1 cellular context compared by ENCODE assay signal in genomic region chr17:7579001-7579838, GRCh38.
A peak's percentile ranks its signal among the peaks of the same experiment; 100 is the strongest.
TF ChIP-seq lines count a peak whose summit lies in the region.

CD68 (plus strand) TSS chr17:7579638; CDS start chr17:7579678, 40 bp downstream.

TF ChIP-seq in A549, 52 proteins besides CTCF, POLR2A, EP300 and RAD21 (continued from another document):
- TF ChIP-seq POLR2AphosphoS2 (conservative IDR thresholded peaks at IDR 0.05; ENCODE audit: low read length): peak; percentile 100; the same call in 1 of the 2 replicates
- TF ChIP-seq EHF (CRISPR knock-in tag; IDR thresholded peaks at IDR 0.05): peak; percentile 87
- no peak for TF ChIP-seq ZNF302 (CRISPR knock-in tag; IDR thresholded peaks at IDR 0.05)
- TF ChIP-seq GATA3 (IDR thresholded peaks at IDR 0.05; ENCODE audit: borderline replicate concordance): peak; percentile 49; the same call in 1 of the 2 replicates
- TF ChIP-seq HEYL (CRISPR knock-in tag; IDR thresholded peaks at IDR 0.05): no peak
- peak; percentile 98 for TF ChIP-seq FOSB (CRISPR knock-in tag; IDR thresholded peaks at IDR 0.05)
- TF ChIP-seq JUN (IDR thresholded peaks at IDR 0.05): peak; percentile 95 to 98
- TF ChIP-seq MAFK (IDR thresholded peaks at IDR 0.05; ENCODE audit: partially characterized antibody): peak; percentile 72
- peak; percentile 78; the same call in 2 of the 3 replicates for TF ChIP-seq BCL3 (IDR thresholded peaks at IDR 0.05)
- peak; percentile 70 for TF ChIP-seq CHD2 (IDR thresholded peaks at IDR 0.05; ENCODE audit: low read length, partially characterized antibody)
- no peak for TF ChIP-seq FOXS1 (CRISPR knock-in tag; IDR thresholded peaks at IDR 0.05)
